ENCODE assay signal across 1 cellular context in the genomic region with DNA sequence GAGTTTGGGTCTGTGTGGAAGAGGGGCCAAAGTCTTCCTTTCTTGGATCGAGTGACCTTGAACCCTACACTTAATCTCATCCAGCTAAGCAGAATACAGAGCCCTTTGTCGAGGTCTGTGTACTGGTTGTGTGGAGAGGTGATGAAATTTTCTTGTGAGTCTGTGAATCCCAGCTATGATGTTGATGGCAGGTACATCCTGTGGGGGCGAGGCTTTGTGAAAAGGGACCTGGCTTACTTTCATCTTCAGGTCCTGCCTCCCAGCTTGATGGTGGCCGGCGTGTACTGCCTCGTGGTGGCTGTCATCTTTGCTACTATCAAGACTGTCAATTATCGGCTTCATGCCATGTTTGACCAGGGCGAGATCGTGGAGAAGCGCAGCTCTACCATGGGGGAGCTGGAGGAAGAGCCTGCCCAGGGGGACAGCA.
A peak's percentile ranks its signal among the peaks of the same experiment; 100 is the strongest.
TF ChIP-seq lines count a peak whose summit lies in the region.

No MANE protein-coding gene starts in this region.

TF ChIP-seq in HepG2, 621 proteins besides CTCF, POLR2A, EP300 and RAD21 (continued from another document):
- TF ChIP-seq, protein P1, sequence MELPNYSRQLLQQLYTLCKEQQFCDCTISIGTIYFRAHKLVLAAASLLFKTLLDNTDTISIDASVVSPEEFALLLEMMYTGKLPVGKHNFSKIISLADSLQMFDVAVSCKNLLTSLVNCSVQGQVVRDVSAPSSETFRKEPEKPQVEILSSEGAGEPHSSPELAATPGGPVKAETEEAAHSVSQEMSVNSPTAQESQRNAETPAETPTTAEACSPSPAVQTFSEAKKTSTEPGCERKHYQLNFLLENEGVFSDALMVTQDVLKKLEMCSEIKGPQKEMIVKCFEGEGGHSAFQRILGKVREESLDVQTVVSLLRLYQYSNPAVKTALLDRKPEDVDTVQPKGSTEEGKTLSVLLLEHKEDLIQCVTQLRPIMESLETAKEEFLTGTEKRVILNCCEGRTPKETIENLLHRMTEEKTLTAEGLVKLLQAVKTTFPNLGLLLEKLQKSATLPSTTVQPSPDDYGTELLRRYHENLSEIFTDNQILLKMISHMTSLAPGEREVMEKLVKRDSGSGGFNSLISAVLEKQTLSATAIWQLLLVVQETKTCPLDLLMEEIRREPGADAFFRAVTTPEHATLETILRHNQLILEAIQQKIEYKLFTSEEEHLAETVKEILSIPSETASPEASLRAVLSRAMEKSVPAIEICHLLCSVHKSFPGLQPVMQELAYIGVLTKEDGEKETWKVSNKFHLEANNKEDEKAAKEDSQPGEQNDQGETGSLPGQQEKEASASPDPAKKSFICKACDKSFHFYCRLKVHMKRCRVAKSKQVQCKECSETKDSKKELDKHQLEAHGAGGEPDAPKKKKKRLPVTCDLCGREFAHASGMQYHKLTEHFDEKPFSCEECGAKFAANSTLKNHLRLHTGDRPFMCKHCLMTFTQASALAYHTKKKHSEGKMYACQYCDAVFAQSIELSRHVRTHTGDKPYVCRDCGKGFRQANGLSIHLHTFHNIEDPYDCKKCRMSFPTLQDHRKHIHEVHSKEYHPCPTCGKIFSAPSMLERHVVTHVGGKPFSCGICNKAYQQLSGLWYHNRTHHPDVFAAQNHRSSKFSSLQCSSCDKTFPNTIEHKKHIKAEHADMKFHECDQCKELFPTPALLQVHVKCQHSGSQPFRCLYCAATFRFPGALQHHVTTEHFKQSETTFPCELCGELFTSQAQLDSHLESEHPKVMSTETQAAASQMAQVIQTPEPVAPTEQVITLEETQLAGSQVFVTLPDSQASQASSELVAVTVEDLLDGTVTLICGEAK (IDR thresholded peaks at IDR 0.05) = no peak
- TF ChIP-seq, protein P1 (CRISPR knock-in tag; IDR thresholded peaks at IDR 0.05) = no peak
- TF ChIP-seq ZBTB49 (CRISPR knock-in tag; IDR thresholded peaks at IDR 0.05; ENCODE audit: borderline replicate concordance) = no peak
- TF ChIP-seq PAXIP1 (CRISPR knock-in tag; conservative IDR thresholded peaks at IDR 0.05) = peak; percentile 76
- no peak for TF ChIP-seq HDAC1 (CRISPR knock-in tag; IDR thresholded peaks at IDR 0.05)
- TF ChIP-seq SALL1 (CRISPR knock-in tag; IDR thresholded peaks at IDR 0.05) = peak; percentile 35; the same call in 1 of the 2 replicates
- no peak for TF ChIP-seq ZIK1 (CRISPR knock-in tag; IDR thresholded peaks at IDR 0.05; ENCODE audit: borderline replicate concordance, low read depth)
- TF ChIP-seq ZNF501 (CRISPR knock-in tag; IDR thresholded peaks at IDR 0.05) = no peak
- TF ChIP-seq ZNF256 (CRISPR knock-in tag; conservative IDR thresholded peaks at IDR 0.05) = no peak
- no peak for TF ChIP-seq DNMT1 (CRISPR knock-in tag; IDR thresholded peaks at IDR 0.05)
- TF ChIP-seq, protein P2, sequence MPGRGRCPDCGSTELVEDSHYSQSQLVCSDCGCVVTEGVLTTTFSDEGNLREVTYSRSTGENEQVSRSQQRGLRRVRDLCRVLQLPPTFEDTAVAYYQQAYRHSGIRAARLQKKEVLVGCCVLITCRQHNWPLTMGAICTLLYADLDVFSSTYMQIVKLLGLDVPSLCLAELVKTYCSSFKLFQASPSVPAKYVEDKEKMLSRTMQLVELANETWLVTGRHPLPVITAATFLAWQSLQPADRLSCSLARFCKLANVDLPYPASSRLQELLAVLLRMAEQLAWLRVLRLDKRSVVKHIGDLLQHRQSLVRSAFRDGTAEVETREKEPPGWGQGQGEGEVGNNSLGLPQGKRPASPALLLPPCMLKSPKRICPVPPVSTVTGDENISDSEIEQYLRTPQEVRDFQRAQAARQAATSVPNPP (CRISPR knock-in tag; IDR thresholded peaks at IDR 0.05) = 0 out of 2 replicates have a peak, but pooled peaks have one; percentile 44
- TF ChIP-seq ZFP1 (CRISPR knock-in tag; IDR thresholded peaks at IDR 0.05) = no peak
- TF ChIP-seq ETV6 (CRISPR knock-in tag; conservative IDR thresholded peaks at IDR 0.05) = no peak
- TF ChIP-seq CBX2 (IDR thresholded peaks at IDR 0.05; ENCODE audit: low read depth, low read length) = no peak
- no peak for TF ChIP-seq CBX2 (CRISPR knock-in tag; IDR thresholded peaks at IDR 0.05; ENCODE audit: low read depth)
- TF ChIP-seq ZNF772 (CRISPR knock-in tag; IDR thresholded peaks at IDR 0.05) = no peak
- TF ChIP-seq NFRKB (IDR thresholded peaks at IDR 0.05) = no peak
- TF ChIP-seq PRDM10 (CRISPR knock-in tag; IDR thresholded peaks at IDR 0.05; ENCODE audit: low read depth) = peak; percentile 9; the same call in 1 of the 2 replicates
- no peak for TF ChIP-seq SCMH1 (CRISPR knock-in tag; IDR thresholded peaks at IDR 0.05; ENCODE audit: borderline replicate concordance)
- TF ChIP-seq TRIM24 (CRISPR knock-in tag; IDR thresholded peaks at IDR 0.05) = no peak
- TF ChIP-seq ZNF850 (CRISPR knock-in tag; conservative IDR thresholded peaks at IDR 0.05) = no peak
- no peak for TF ChIP-seq MAX (IDR thresholded peaks at IDR 0.05)
- TF ChIP-seq, protein P3, sequence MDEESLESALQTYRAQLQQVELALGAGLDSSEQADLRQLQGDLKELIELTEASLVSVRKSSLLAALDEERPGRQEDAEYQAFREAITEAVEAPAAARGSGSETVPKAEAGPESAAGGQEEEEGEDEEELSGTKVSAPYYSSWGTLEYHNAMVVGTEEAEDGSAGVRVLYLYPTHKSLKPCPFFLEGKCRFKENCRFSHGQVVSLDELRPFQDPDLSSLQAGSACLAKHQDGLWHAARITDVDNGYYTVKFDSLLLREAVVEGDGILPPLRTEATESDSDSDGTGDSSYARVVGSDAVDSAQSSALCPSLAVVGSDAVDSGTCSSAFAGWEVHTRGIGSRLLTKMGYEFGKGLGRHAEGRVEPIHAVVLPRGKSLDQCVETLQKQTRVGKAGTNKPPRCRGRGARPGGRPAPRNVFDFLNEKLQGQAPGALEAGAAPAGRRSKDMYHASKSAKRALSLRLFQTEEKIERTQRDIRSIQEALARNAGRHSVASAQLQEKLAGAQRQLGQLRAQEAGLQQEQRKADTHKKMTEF (CRISPR knock-in tag; IDR thresholded peaks at IDR 0.05) = peak; percentile 6; the same call in 1 of the 2 replicates
